ENCODE assay signal across 8 cellular contexts in genomic region chr6:89818977-89819335, GRCh38. TPM values are rescaled to one million over a fixed set of nuclear protein-coding genes. Genes with fewer than 3 reads are reported as not detected.
A peak's percentile ranks its signal among the peaks of the same experiment; 100 is the strongest.
DNase-seq lines count a peak whose midpoint lies in the region; ATAC-seq, FAIRE-seq and TF ChIP-seq lines count a peak whose summit lies in the region.

No MANE protein-coding gene starts in this region.

- TF ChIP-seq POLR2A in breast epithelium (IDR thresholded peaks at IDR 0.05): no peak

- H3K4me1 Mint-ChIP-seq in stimulated activated effector memory CD8-positive, alpha-beta T cell treated with anti-CD3 and anti-CD28 coated beads, Interleukin-12 subunit alpha, Interleukin-12 subunit beta, amount 100 ng/mL, for 72 hours: peaks cover 36% of the 10 kb centered on the region

- no peak for FAIRE-seq in kidney (lab: Jason Lieb, UNC)

- TF ChIP-seq CTCF in breast epithelium (IDR thresholded peaks at IDR 0.05) (no peak), kidney (IDR thresholded peaks at IDR 0.05; ENCODE audit: borderline replicate concordance, extremely low read depth, insufficient read depth) (no peak)

- peaks cover 8% of the 10 kb centered on the region for H3K36me3 Mint-ChIP-seq in stimulated activated effector memory CD8-positive, alpha-beta T cell treated with anti-CD3 and anti-CD28 coated beads, Interleukin-12 subunit alpha, Interleukin-12 subunit beta, amount 100 ng/mL, for 72 hours

- H3K9ac ChIP-seq in kidney (ENCODE audit: low read length in 2 of 2): peak overlapping the region; percentile 81 to 97

- H3K9me3 ChIP-seq in breast epithelium (no peaks in the 10 kb centered on the region), kidney (ENCODE audit: control insufficient read depth in 1 of 2, low read length in 2 of 2) (no peaks in the 10 kb centered on the region)

- H3K27ac Mint-ChIP-seq in stimulated activated effector memory CD8-positive, alpha-beta T cell treated with anti-CD3 and anti-CD28 coated beads, Interleukin-12 subunit alpha, Interleukin-12 subunit beta, amount 100 ng/mL, for 72 hours: peak overlapping the region; percentile 95

- intact Hi-C loops in breast epithelium (cut with DNase I; ENCODE audit: low total_unique reads): no loop called here
- intact Hi-C loops in kidney (cut with DNase I): no loop called here

- H3K36me3 ChIP-seq in breast epithelium: no peaks in the 10 kb centered on the region
- no peaks in the 10 kb centered on the region for H3K36me3 ChIP-seq in kidney (ENCODE audit: control insufficient read depth in 1 of 2, insufficient read depth in 2 of 2, low read length in 2 of 2)

- H3K4me3 ChIP-seq in breast epithelium (peak overlapping the region; percentile 80 to 90 (median 87)), kidney (ENCODE audit: low read length in 2 of 2) (peak overlapping the region; percentile 82 to 100)

- H3K9me3 Mint-ChIP-seq in stimulated activated effector memory CD8-positive, alpha-beta T cell treated with anti-CD3 and anti-CD28 coated beads, Interleukin-12 subunit alpha, Interleukin-12 subunit beta, amount 100 ng/mL, for 72 hours: no peaks in the 10 kb centered on the region

- no peaks in the 10 kb centered on the region for H3K4me1 ChIP-seq in breast epithelium
- H3K4me1 ChIP-seq in kidney (ENCODE audit: control insufficient read depth in 1 of 2, insufficient read depth in 1 of 2, low read depth in 1 of 2, low read length in 2 of 2): peaks cover 6 to 8% of the 10 kb centered on the region in 2 donors

- H3K27ac ChIP-seq in breast epithelium (peak overlapping the region; percentile 89 to 93), kidney (ENCODE audit: low read depth in 2 of 2, low read length in 2 of 2) (peak overlapping the region; percentile 86 to 93)

- peak; percentile 3 for ATAC-seq in HG02970 (IDR thresholded peaks at IDR 0.05; ENCODE audit: low FRiP score, unreplicated experiment)
- ATAC-seq in stimulated activated effector memory CD8-positive, alpha-beta T cell treated with anti-CD3 and anti-CD28 coated beads, Interleukin-12 subunit alpha, Interleukin-12 subunit beta, amount 100 ng/mL, for 72 hours: peak; percentile 29

- no peaks in the 10 kb centered on the region for H3K27me3 ChIP-seq in breast epithelium

- peak overlapping the region; percentile 87 for H3K4me3 Mint-ChIP-seq in stimulated activated effector memory CD8-positive, alpha-beta T cell treated with anti-CD3 and anti-CD28 coated beads, Interleukin-12 subunit alpha, Interleukin-12 subunit beta, amount 100 ng/mL, for 72 hours

- DNase-seq in stimulated activated CD4-positive, alpha-beta T cell treated with anti-CD3 and anti-CD28 coated beads, Interleukin-4, amount 100 ng/mL, for 24 hours: peak; percentile 23
- no peak for DNase-seq in stimulated activated CD4-positive, alpha-beta T cell treated with anti-CD3 and anti-CD28 coated beads, Interleukin-4, amount 100 ng/mL, for 1 hour
- DNase-seq in NCI-H774 (lab: John Stamatoyannopoulos, UW): peak; percentile 17
- DNase-seq in breast epithelium (ENCODE audit: low spot score in 2 of 2): no peak
- no peak for DNase-seq in kidney
- no peak for DNase-seq in stimulated activated effector memory CD8-positive, alpha-beta T cell treated with anti-CD3 and anti-CD28 coated beads, Interleukin-12 subunit alpha, Interleukin-12 subunit beta, amount 100 ng/mL, for 72 hours (ENCODE audit: low spot score in 2 of 2)
- DNase-seq in stimulated activated CD4-positive, alpha-beta T cell treated with anti-CD3 and anti-CD28 coated beads, Interleukin-4, amount 100 ng/mL, for 4 hours: no peak

RNA-seq across cellular contexts. Expression of gene MDN1, which starts 0.6 kb away (rescaled TPM):
- total RNA-seq in breast epithelium (10 to 100 TPM; 24.6 to 38.8 (median 38.0) TPM), kidney (34.9 TPM)
- 19.4 TPM for polyA plus RNA-seq in kidney (ENCODE audit: insufficient read depth, low read depth, low replicate concordance)

RNA-seq across cellular contexts. Expression of gene CASP8AP2, which starts 10.7 kb away (rescaled TPM):
- 10 to 100 TPM; 16.0 to 24.9 (median 17.7) TPM for total RNA-seq in breast epithelium
- 17.5 TPM for total RNA-seq in kidney
- polyA plus RNA-seq in kidney (ENCODE audit: insufficient read depth, low read depth, low replicate concordance): 2.4 TPM

Comparison
In these comparisons a context has a peak if more than half of its experiments do, and no peak if none do; other contexts are left out.
1. DNase-seq: peak in stimulated activated CD4-positive, alpha-beta T cell treated with anti-CD3 and anti-CD28 coated beads, Interleukin-4, amount 100 ng/mL, for 24 hours (single experiment) and NCI-H774 (single experiment); none in stimulated activated CD4-positive, alpha-beta T cell treated with anti-CD3 and anti-CD28 coated beads, Interleukin-4, amount 100 ng/mL, for 1 hour (single experiment), breast epithelium (0 of 2), kidney (single experiment), stimulated activated effector memory CD8-positive, alpha-beta T cell treated with anti-CD3 and anti-CD28 coated beads, Interleukin-12 subunit alpha, Interleukin-12 subunit beta, amount 100 ng/mL, for 72 hours (0 of 2) and stimulated activated CD4-positive, alpha-beta T cell treated with anti-CD3 and anti-CD28 coated beads, Interleukin-4, amount 100 ng/mL, for 4 hours (0 of 2).